Comparison of ENCODE assay signal across 8 cellular contexts in genomic region chr3:174882789-174883188, GRCh38.
"Had no signal": no experiment of that assay in that cellular context is flagged by ENCODE, and none has a peak within 500 bp of the region (broad histone marks: within the 10 kb centered on the region; RNA-seq: fewer than 3 reads in every experiment).

No MANE protein-coding gene starts in this region.

- FAIRE-seq: G401.6, GM12878, GM12891, GM12892, GM18507, GM19239 had no signal

- ATAC-seq: GM12878 had no signal

- DNase-seq: GDM1, GF-D8 had no signal

- H3K4me3 ChIP-seq: GM12878 had no signal
